ENCODE assay signal across 32 cellular contexts in genomic region chr5:44046581-44047327, GRCh38.
DNase-seq lines count a peak whose midpoint lies in the region; ATAC-seq, FAIRE-seq and TF ChIP-seq lines count a peak whose summit lies in the region.
"Had no signal": no experiment of that assay in that cellular context is flagged by ENCODE, and none has a peak within 500 bp of the region (broad histone marks: within the 10 kb centered on the region; RNA-seq: fewer than 3 reads in every experiment).

No MANE protein-coding gene starts in this region.

- ATAC-seq in left cardiac atrium = peak; percentile 33 to 72
- peak; percentile 72 for ATAC-seq in sciatic nerve
- no peak for ATAC-seq in GM21723 (IDR thresholded peaks at IDR 0.05; ENCODE audit: unreplicated experiment)
- ATAC-seq: GM12878; stimulated activated naive CD8-positive, alpha-beta T cell treated with anti-CD3 and anti-CD28 coated beads, Interleukin-15, amount 100 ng/mL, for 72 hours had no signal

- no peaks in the 10 kb centered on the region for H3K36me3 Mint-ChIP-seq in astrocyte (ENCODE audit: low read depth, unreplicated experiment)

- no peaks in the 10 kb centered on the region for H3K36me3 ChIP-seq in astrocyte (ENCODE audit: insufficient read depth, low read length)
- no peaks in the 10 kb centered on the region for H3K36me3 ChIP-seq in MG63
- H3K36me3 ChIP-seq: BLaER1, heart right ventricle, SJSA1, spleen, thoracic aorta had no signal

- H3K79me2 ChIP-seq in astrocyte (ENCODE audit: insufficient read depth, low read length) = no peaks in the 10 kb centered on the region
- H3K79me2 ChIP-seq: parathyroid adenoma had no signal

- no peak overlapping the region for H3K4me3 Mint-ChIP-seq in astrocyte (ENCODE audit: unreplicated experiment)
- H3K4me3 Mint-ChIP-seq: activated naive CD4-positive, alpha-beta T cell treated with anti-CD3 and anti-CD28 coated beads, Interleukin-2, amount 50 U/mL, for 24 hours; stimulated activated naive CD8-positive, alpha-beta T cell treated with anti-CD3 and anti-CD28 coated beads, Interleukin-15, amount 100 ng/mL, for 72 hours had no signal

- DNase-seq in HuH-7 (ENCODE audit: low spot score) (peak; percentile 6), astrocyte (ENCODE audit: low read depth) (no peak), left cardiac atrium (no peak), sciatic nerve (ENCODE audit: low spot score) (no peak), MG63 (no peak), glomerular visceral epithelial cell (ENCODE audit: extremely low spot score) (no peak)
- DNase-seq: activated CD4-positive, alpha-beta T cell treated with anti-CD3 and anti-CD28 coated beads for 48 hours; amniotic stem cell; effector CD8-positive, alpha-beta T cell; erythroblast; Kasumi-1; NCI-H446; NCI-H774; retina; spleen; stimulated activated CD4-positive, alpha-beta T cell treated with anti-CD3 and anti-CD28 coated beads, Interleukin-2, amount 100 ng/mL, for 24 hours; stimulated activated CD8-positive, alpha-beta memory T cell treated with anti-CD3 and anti-CD28 coated beads, Interleukin-4, amount 100 ng/mL, for 48 hours; stimulated activated naive CD8-positive, alpha-beta T cell treated with anti-CD3 and anti-CD28 coated beads, Interleukin-15, amount 100 ng/mL, for 72 hours; T1000 had no signal

- H2AFZ ChIP-seq in astrocyte (ENCODE audit: low read depth, low read length) = peak overlapping the region; percentile 11
- H2AFZ ChIP-seq: parathyroid adenoma had no signal

- no peak for TF ChIP-seq CTCF in astrocyte (IDR thresholded peaks at IDR 0.05; ENCODE audit: insufficient read depth, low read depth, low read length)

- intact Hi-C loops in left cardiac atrium (cut with DNase I) = no loop called here
- intact Hi-C loops in sciatic nerve (cut with DNase I) = no loop called here

- no peak for FAIRE-seq in astrocyte (lab: Jason Lieb, UNC)
- FAIRE-seq: bronchial epithelial cell, GM12878, GM19239, H54 had no signal

- peaks cover 6% of the 10 kb centered on the region for H3K4me1 Mint-ChIP-seq in astrocyte (ENCODE audit: low read depth, unreplicated experiment)
- H3K4me1 Mint-ChIP-seq: activated naive CD4-positive, alpha-beta T cell treated with anti-CD3 and anti-CD28 coated beads, Interleukin-2, amount 50 U/mL, for 24 hours; stimulated activated naive CD8-positive, alpha-beta T cell treated with anti-CD3 and anti-CD28 coated beads, Interleukin-15, amount 100 ng/mL, for 72 hours had no signal

- H3K9me3 ChIP-seq in astrocyte (ENCODE audit: insufficient read depth, low read depth, low read length) = no peaks in the 10 kb centered on the region
- H3K9me3 ChIP-seq in MG63 = peaks cover 11% of the 10 kb centered on the region
- H3K9me3 ChIP-seq: BLaER1, SJSA1, thoracic aorta had no signal

- no peaks in the 10 kb centered on the region for H3K4me1 ChIP-seq in astrocyte (ENCODE audit: insufficient read depth, low read length)
- H3K4me1 ChIP-seq: BLaER1, parathyroid adenoma, SJSA1, spleen had no signal

- peaks cover 10% of the 10 kb centered on the region for H3K9me3 Mint-ChIP-seq in astrocyte (ENCODE audit: unreplicated experiment)

- H3K4me3 ChIP-seq in astrocyte (ENCODE audit: insufficient read depth, low read depth, low read length) (no peak overlapping the region), MG63 (no peak overlapping the region)
- H3K4me3 ChIP-seq: BLaER1, GM12878, heart right ventricle, lung, SJSA1, spleen, thoracic aorta had no signal

- no peaks in the 10 kb centered on the region for H3K27me3 Mint-ChIP-seq in astrocyte (ENCODE audit: low read depth, unreplicated experiment)
- H3K27me3 Mint-ChIP-seq: activated naive CD4-positive, alpha-beta T cell treated with anti-CD3 and anti-CD28 coated beads, Interleukin-2, amount 50 U/mL, for 24 hours; stimulated activated naive CD8-positive, alpha-beta T cell treated with anti-CD3 and anti-CD28 coated beads, Interleukin-15, amount 100 ng/mL, for 72 hours had no signal

- H3K27me3 ChIP-seq in astrocyte (ENCODE audit: insufficient read depth, low read length) = no peaks in the 10 kb centered on the region
- H3K27me3 ChIP-seq in MG63 = no peaks in the 10 kb centered on the region
- H3K27me3 ChIP-seq: BLaER1, heart right ventricle, SJSA1, spleen had no signal

- no peaks in the 10 kb centered on the region for H4K20me1 ChIP-seq in astrocyte (ENCODE audit: insufficient read depth, low read length)
- H4K20me1 ChIP-seq: BLaER1 had no signal

- H3K27ac ChIP-seq in astrocyte (ENCODE audit: low read depth, low read length) = no peak overlapping the region
- H3K27ac ChIP-seq: BLaER1, parathyroid adenoma, SJSA1, spleen, thoracic aorta, VCaP had no signal

- no peak overlapping the region for H3K9ac ChIP-seq in astrocyte (ENCODE audit: low read length)
- H3K9ac ChIP-seq: BLaER1, parathyroid adenoma had no signal

- no peak overlapping the region for H3K27ac Mint-ChIP-seq in astrocyte (ENCODE audit: unreplicated experiment)
- H3K27ac Mint-ChIP-seq: activated naive CD4-positive, alpha-beta T cell treated with anti-CD3 and anti-CD28 coated beads, Interleukin-2, amount 50 U/mL, for 24 hours; stimulated activated naive CD8-positive, alpha-beta T cell treated with anti-CD3 and anti-CD28 coated beads, Interleukin-15, amount 100 ng/mL, for 72 hours had no signal

- no peak overlapping the region for H3K4me2 ChIP-seq in astrocyte (ENCODE audit: low read length)
- H3K4me2 ChIP-seq: BLaER1 had no signal
